In the genomic region with DNA sequence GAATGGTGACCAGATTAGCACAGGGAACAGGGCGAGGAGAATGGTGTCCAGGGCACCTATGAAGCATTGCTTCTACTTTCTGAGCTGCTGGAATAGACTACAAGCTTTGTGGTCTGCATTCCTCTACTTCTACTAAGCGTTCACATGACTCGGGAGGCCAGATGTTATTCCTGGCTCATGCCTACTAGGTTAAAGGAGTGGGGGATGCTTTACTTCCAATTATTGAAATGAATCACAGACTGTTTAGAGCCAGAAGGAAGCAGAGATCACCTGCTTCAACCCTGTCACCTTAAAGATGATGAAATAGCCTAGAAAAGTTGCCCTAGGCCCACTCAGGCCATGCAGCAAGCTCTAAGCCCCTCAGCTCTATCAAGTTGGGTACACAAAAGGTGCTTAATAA, we compare ENCODE assay signal across 16 cellular contexts.
A peak's percentile ranks its signal among the peaks of the same experiment; 100 is the strongest.
DNase-seq lines count a peak whose midpoint lies in the region; ATAC-seq, FAIRE-seq and TF ChIP-seq lines count a peak whose summit lies in the region.
"Had no signal": no experiment of that assay in that cellular context is flagged by ENCODE, and none has a peak within 500 bp of the region (broad histone marks: within the 10 kb centered on the region; RNA-seq: fewer than 3 reads in every experiment).

No MANE protein-coding gene starts in this region.

- in situ Hi-C loops in IMR-90 (cut with MboI; ENCODE audit: low sequenced_read_pairs), result no loop called here

- no peaks in the 10 kb centered on the region for H4K20me1 ChIP-seq in IMR-90 (ENCODE audit: insufficient read depth, low read length)

- H3K36me3 ChIP-seq in IMR-90 (ENCODE audit: control insufficient read depth, insufficient read depth, low read length) (no peaks in the 10 kb centered on the region), bronchial epithelial cell (ENCODE audit: control insufficient read depth, insufficient read depth, low read length) (no peaks in the 10 kb centered on the region), mesenchymal stem cell (ENCODE audit: control insufficient read depth in 1 of 2, insufficient read depth in 2 of 2, low read depth in 1 of 2, low read length in 2 of 2) (no peaks in the 10 kb centered on the region)
- H3K36me3 ChIP-seq: stomach had no signal

- H3K9ac ChIP-seq in IMR-90 (ENCODE audit: low read depth, low read length) (peak overlapping the region; percentile 75), mesenchymal stem cell (ENCODE audit: low read length) (peak overlapping the region; percentile 48)

- peak overlapping the region; percentile 97 for H3K18ac ChIP-seq in IMR-90 (ENCODE audit: low read depth, low read length)
- peak overlapping the region; percentile 92 to 96 for H3K18ac ChIP-seq in mesenchymal stem cell (ENCODE audit: low read depth in 1 of 2, low read length in 2 of 2)

- H3K27me3 ChIP-seq in IMR-90 (ENCODE audit: control insufficient read depth, insufficient read depth, low read length) (no peaks in the 10 kb centered on the region), bronchial epithelial cell (ENCODE audit: control insufficient read depth, insufficient read depth, low read length) (no peaks in the 10 kb centered on the region), mesenchymal stem cell (ENCODE audit: control insufficient read depth in 1 of 2, insufficient read depth in 1 of 2, low read length in 2 of 2) (no peaks in the 10 kb centered on the region)
- H3K27me3 ChIP-seq: stomach had no signal

- peak overlapping the region; percentile 80 for H3K56ac ChIP-seq in IMR-90 (ENCODE audit: extremely low read depth, insufficient read depth, low read length)

- dilution Hi-C loops in IMR-90 (cut with HindIII; ENCODE audit: low sequenced_read_pairs, unreplicated experiment), result no loop called here

- H3K23ac ChIP-seq in IMR-90 (ENCODE audit: low read depth, low read length) (peak overlapping the region; percentile 100), mesenchymal stem cell (ENCODE audit: low read length in 2 of 2) (no peak overlapping the region)

- H3K4me2 ChIP-seq in IMR-90 (ENCODE audit: low read depth, low read length), result peak overlapping the region; percentile 79
- no peak overlapping the region for H3K4me2 ChIP-seq in mesenchymal stem cell (ENCODE audit: low read length, poor library complexity, severe bottlenecking)

- CTCF ChIA-PET in IMR-90 (lab: Yijun Ruan, JAX), result interaction anchor here (1.0 kb wide), 1 partner anchor 26 kb away, joined by 3 read pairs; no protein-coding TSS in a partner anchor

- H2BK120ac ChIP-seq in IMR-90 (ENCODE audit: low read depth, low read length), result peak overlapping the region; percentile 100
- no peak overlapping the region for H2BK120ac ChIP-seq in mesenchymal stem cell (ENCODE audit: low read depth, low read length)

- peak overlapping the region; percentile 96 for H2AK9ac ChIP-seq in IMR-90 (replicated peaks; ENCODE audit: low read depth, low read length, poor library complexity)

- H4K91ac ChIP-seq in IMR-90 (ENCODE audit: insufficient read depth, low read depth, low read length) (peak overlapping the region; percentile 99), mesenchymal stem cell (ENCODE audit: low read length) (peak overlapping the region; percentile 100)

- peak overlapping the region; percentile 100 for H3K14ac ChIP-seq in IMR-90 (replicated peaks; ENCODE audit: low read depth, low read length)
- H3K14ac ChIP-seq in mesenchymal stem cell (ENCODE audit: low read length in 2 of 2), result peak overlapping the region in 1 of 2 experiments; percentile 97

- 40% methylated on average over 1 of the region's 3 CpGs; no CpG with 5 or more reads in 1 of the 2 experiments for WGBS in IMR-90 (ENCODE audit: extremely low coverage in 2 of 2, insufficient read length in 1 of 2), 2 experiments
- WGBS in mesenchymal stem cell, result 73% methylated on average over 1 of the region's 3 CpGs

- TF ChIP-seq CTCF in IMR-90 (conservative IDR thresholded peaks at IDR 0.05; ENCODE audit: low read depth, low read length) (no peak), bronchial epithelial cell (IDR thresholded peaks at IDR 0.05; ENCODE audit: insufficient read depth, low read length, severe bottlenecking) (no peak)

- H2BK12ac ChIP-seq in mesenchymal stem cell (ENCODE audit: low read length in 2 of 2), result peak overlapping the region; percentile 97 to 100

- H2BK20ac ChIP-seq in IMR-90 (ENCODE audit: low read depth, low read length), result peak overlapping the region; percentile 100

- peak overlapping the region; percentile 98 for H2AK5ac ChIP-seq in IMR-90 (ENCODE audit: low read depth, low read length)
- H2AK5ac ChIP-seq in mesenchymal stem cell (ENCODE audit: low read length, severe bottlenecking), result peak overlapping the region; percentile 97

- peak overlapping the region; percentile 100 for H3K4ac ChIP-seq in IMR-90 (ENCODE audit: low read depth, low read length)
- peak overlapping the region; percentile 94 to 95 for H3K4ac ChIP-seq in mesenchymal stem cell (ENCODE audit: low read depth in 1 of 2, low read length in 2 of 2)

- POLR2A ChIA-PET in IMR-90 (lab: Charles Lee; ENCODE audit: unreplicated experiment), result interaction anchor here (0.6 kb wide), 1 partner anchor 84 kb away, joined by 4 read pairs; no protein-coding TSS in a partner anchor

- no peak for TF ChIP-seq POLR2A in IMR-90 (IDR thresholded peaks at IDR 0.05; ENCODE audit: low read depth, low read length)

- peaks cover 11% of the 10 kb centered on the region for H3K9me1 ChIP-seq in IMR-90 (ENCODE audit: insufficient read depth, low read length)

- H3K9me3 ChIP-seq in IMR-90 (ENCODE audit: control insufficient read depth, insufficient read depth, low read length), result no peaks in the 10 kb centered on the region
- H3K9me3 ChIP-seq in mesenchymal stem cell (ENCODE audit: control insufficient read depth, low read length), result no peaks in the 10 kb centered on the region
- H3K9me3 ChIP-seq: stomach had no signal

- intact Hi-C loops in IMR-90 (cut with micrococcal nuclease), result loop anchor here (5.0 kb wide), 1 partner anchor 214 kb away; no protein-coding TSS in a partner anchor

- FAIRE-seq in bronchial epithelial cell (lab: Jason Lieb, UNC), result no peak
- FAIRE-seq: endometrium, GM12878, HepG2, kidney, TTC549 had no signal

- H2BK15ac ChIP-seq in IMR-90 (ENCODE audit: low read depth, low read length) (peak overlapping the region; percentile 99), mesenchymal stem cell (ENCODE audit: low read depth, poor library complexity, severe bottlenecking) (no peak overlapping the region)

- H4K8ac ChIP-seq in IMR-90 (ENCODE audit: low read depth in 2 of 2, low read length in 2 of 2), result peak overlapping the region; percentile 71 to 98
- peak overlapping the region; percentile 99 for H4K8ac ChIP-seq in mesenchymal stem cell (ENCODE audit: low read length)

- H3K4me1 ChIP-seq in IMR-90 (ENCODE audit: control insufficient read depth, insufficient read depth, low read length) (peaks cover 19% of the 10 kb centered on the region), mesenchymal stem cell (ENCODE audit: control insufficient read depth, insufficient read depth, low read depth, low read length) (peaks cover 9% of the 10 kb centered on the region)
- H3K4me1 ChIP-seq: stomach had no signal

- peak; percentile 90 for DNase-seq in AG20443 (ENCODE audit: low spot score)
- DNase-seq in IMR-90, result peak; percentile 98
- peak; percentile 81 for DNase-seq in bronchial epithelial cell (ENCODE audit: low read depth)
- peak; percentile 89 for DNase-seq in mesenchymal stem cell
- DNase-seq in stimulated activated CD4-positive, alpha-beta T cell treated with anti-CD3 and anti-CD28 coated beads, Interleukin-4, amount 100 ng/mL, for 4 hours, result no peak
- DNase-seq in stimulated activated CD4-positive, alpha-beta T cell treated with anti-CD3 and anti-CD28 coated beads, Interleukin-12 subunit alpha, Interleukin-12 subunit beta, amount 100 ng/mL, for 4 hours, result no peak
- DNase-seq in ureter (ENCODE audit: low spot score), result no peak
- DNase-seq: activated naive CD8-positive, alpha-beta T cell treated with anti-CD3 and anti-CD28 coated beads, Interleukin-2, amount 50 U/mL, for 24 hours; kidney; NCI-H2081 treated with DMSO at 0.1 percent for 48 hours; stomach had no signal

- no peak for TF ChIP-seq RAD21 in IMR-90 (IDR thresholded peaks at IDR 0.05; ENCODE audit: low read length)

- ATAC-seq in IMR-90 (ENCODE audit: low read depth) (peak; percentile 96), GM19452 (IDR thresholded peaks at IDR 0.05; ENCODE audit: unreplicated experiment) (no peak)
- ATAC-seq: activated naive CD8-positive, alpha-beta T cell treated with anti-CD3 and anti-CD28 coated beads, Interleukin-2, amount 50 U/mL, for 24 hours; GM12878; HepG2 had no signal

- no peak overlapping the region for H3K4me3 ChIP-seq in IMR-90 (ENCODE audit: insufficient read depth, low read depth, low read length)
- H3K4me3 ChIP-seq in bronchial epithelial cell (ENCODE audit: low read depth, low read length), result no peak overlapping the region
- peak overlapping the region in 1 of 2 experiments; percentile 1 for H3K4me3 ChIP-seq in mesenchymal stem cell (ENCODE audit: insufficient read depth in 1 of 2, low read depth in 1 of 2, low read length in 2 of 2)
- H3K4me3 ChIP-seq: GM12878, stomach had no signal

- peak overlapping the region; percentile 93 for H2BK5ac ChIP-seq in IMR-90 (ENCODE audit: low read depth, low read length, poor library complexity, severe bottlenecking)
- H2BK5ac ChIP-seq in mesenchymal stem cell (ENCODE audit: low read depth, low read length, poor library complexity, severe bottlenecking), result peak overlapping the region; percentile 84

- peak overlapping the region; percentile 95 for H3K27ac ChIP-seq in IMR-90 (ENCODE audit: insufficient read depth, low read length)
- H3K27ac ChIP-seq in mesenchymal stem cell (ENCODE audit: low read length, poor library complexity, severe bottlenecking), result peak overlapping the region; percentile 89
- H3K27ac ChIP-seq: stomach had no signal

- H4K5ac ChIP-seq in IMR-90 (ENCODE audit: low read depth, low read length), result peak overlapping the region; percentile 94

- BruUV-seq in IMR-90 (replicated peaks; lab: Mats Ljungman, UMichigan), result no TSS peak

- H3K79me1 ChIP-seq in IMR-90 (ENCODE audit: low read depth in 1 of 2, low read length in 2 of 2) (0 out of 4 replicates have a peak, but pooled peaks cover 0 to 5% of the 10 kb centered on the region in 2 experiments), mesenchymal stem cell (replicated peaks; ENCODE audit: low read length, poor library complexity, severe bottlenecking) (no peaks in the 10 kb centered on the region)

- peak overlapping the region; percentile 81 for H2AFZ ChIP-seq in IMR-90 (replicated peaks; ENCODE audit: low read length, poor library complexity)
- H2AFZ ChIP-seq in mesenchymal stem cell (ENCODE audit: low read depth, low read length), result peak overlapping the region; percentile 36

TF ChIP-seq in IMR-90, 13 proteins besides CTCF, POLR2A, EP300 and RAD21 (continues in another document):
- TF ChIP-seq, protein P1, sequence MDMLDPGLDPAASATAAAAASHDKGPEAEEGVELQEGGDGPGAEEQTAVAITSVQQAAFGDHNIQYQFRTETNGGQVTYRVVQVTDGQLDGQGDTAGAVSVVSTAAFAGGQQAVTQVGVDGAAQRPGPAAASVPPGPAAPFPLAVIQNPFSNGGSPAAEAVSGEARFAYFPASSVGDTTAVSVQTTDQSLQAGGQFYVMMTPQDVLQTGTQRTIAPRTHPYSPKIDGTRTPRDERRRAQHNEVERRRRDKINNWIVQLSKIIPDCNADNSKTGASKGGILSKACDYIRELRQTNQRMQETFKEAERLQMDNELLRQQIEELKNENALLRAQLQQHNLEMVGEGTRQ (IDR thresholded peaks at IDR 0.05; ENCODE audit: low read depth, low read length), result peak; percentile 85

Comparison
In these comparisons a context has a peak if more than half of its experiments do, and no peak if none do; other contexts are left out.
1. DNase-seq: peak in AG20443 (single experiment), IMR-90 (single experiment), bronchial epithelial cell (single experiment) and mesenchymal stem cell (single experiment); none in stimulated activated CD4-positive, alpha-beta T cell treated with anti-CD3 and anti-CD28 coated beads, Interleukin-4, amount 100 ng/mL, for 4 hours (0 of 2), stimulated activated CD4-positive, alpha-beta T cell treated with anti-CD3 and anti-CD28 coated beads, Interleukin-12 subunit alpha, Interleukin-12 subunit beta, amount 100 ng/mL, for 4 hours (single experiment) and ureter (single experiment).